ENCODE assay signal across 8 cellular contexts in genomic region chr6:44304282-44305199, GRCh38. TPM values are rescaled to one million over a fixed set of nuclear protein-coding genes. Genes with fewer than 3 reads are reported as not detected.
DNase-seq lines count a peak whose midpoint lies in the region; ATAC-seq lines count a peak whose summit lies in the region.

No MANE protein-coding gene starts in this region.

- H3K4me1 Mint-ChIP-seq in immature natural killer cell: no peaks in the 10 kb centered on the region

- H3K27ac Mint-ChIP-seq in immature natural killer cell: no peak overlapping the region

- H3K27me3 ChIP-seq in SJCRH30: no peaks in the 10 kb centered on the region

- H3K4me1 ChIP-seq in SJCRH30: no peaks in the 10 kb centered on the region

- H3K4me3 Mint-ChIP-seq in immature natural killer cell: no peak overlapping the region

- no peaks in the 10 kb centered on the region for H3K9me3 ChIP-seq in SJCRH30 (replicated peaks)

- peaks cover 5 to 31% (median 13%) of the 10 kb centered on the region in 3 donors for H3K36me3 Mint-ChIP-seq in immature natural killer cell

- peaks cover 65% of the 10 kb centered on the region for H3K36me3 ChIP-seq in SJCRH30

- H3K27ac ChIP-seq in SJCRH30 (no peak overlapping the region), angular gyrus (ENCODE audit: low read depth, low read length) (peak overlapping the region; percentile 49)

- H3K4me3 ChIP-seq in SJCRH30: no peak overlapping the region

- peak; percentile 26 to 33 for DNase-seq in AML-193 (lab: John Stamatoyannopoulos, UW)
- peak; percentile 35 to 59 for DNase-seq in SJCRH30
- DNase-seq in immature natural killer cell: peak; percentile 34 to 46 (median 41)
- DNase-seq in stimulated activated CD8-positive, alpha-beta memory T cell treated with anti-CD3 and anti-CD28 coated beads, Interleukin-15, amount 100 ng/mL, for 1 hour (ENCODE audit: low read depth): peak; percentile 17
- no peak for DNase-seq in inferior parietal cortex (ENCODE audit: extremely low spot score)

- H3K9me3 Mint-ChIP-seq in immature natural killer cell: no peaks in the 10 kb centered on the region

- peaks cover 0 to 5% (median 2%) of the 10 kb centered on the region in 3 donors for H3K27me3 Mint-ChIP-seq in immature natural killer cell (ENCODE audit: low read depth in 3 of 3)

- ATAC-seq in GM18907 (IDR thresholded peaks at IDR 0.05; ENCODE audit: unreplicated experiment) (peak; percentile 47), HG03439 (IDR thresholded peaks at IDR 0.05; ENCODE audit: unreplicated experiment) (no peak)

RNA-seq across cellular contexts. Expression of gene AARS2, which starts 8.6 kb away (rescaled TPM):
- 16.3 and 19.3 TPM in 2 replicates for total RNA-seq in SJCRH30 (2014; rRNA removed; shearing (Covaris generic))
- polyA plus RNA-seq in immature natural killer cell: 10 to 100 TPM in 1 of 3 donors, 1 to 10 TPM in 2; 3.1 to 12.4 (median 5.0) TPM

RNA-seq across cellular contexts. Expression of gene TMEM151B, which starts 34.3 kb away (rescaled TPM):
- 1.2 and 1.5 TPM in 2 replicates for total RNA-seq in SJCRH30 (2014; rRNA removed; shearing (Covaris generic))
- polyA plus RNA-seq in immature natural killer cell: not detected

RNA-seq across cellular contexts. Expression of gene SPATS1, which starts 37.9 kb away (rescaled TPM):
- total RNA-seq in SJCRH30 (2014; rRNA removed; shearing (Covaris generic)): not detected in 2 replicates
- not detected for polyA plus RNA-seq in immature natural killer cell

RNA-seq across cellular contexts. Expression of gene NFKBIE, which starts 39.2 kb away (rescaled TPM):
- total RNA-seq in SJCRH30 (2014; rRNA removed; shearing (Covaris generic)): 7.8 and 9.6 TPM in 2 replicates
- polyA plus RNA-seq in immature natural killer cell: 1 to 10 TPM; 3.8 to 8.4 (median 8.3) TPM

RNA-seq across cellular contexts. Expression of gene SLC35B2, which starts 47.2 kb away (rescaled TPM):
- total RNA-seq in SJCRH30 (2014; rRNA removed; shearing (Covaris generic)): 27.8 and 28.5 TPM in 2 replicates
- 100 to 1,000 TPM in 1 of 3 donors, 10 to 100 TPM in 2; 64.1 to 119 (median 69.1) TPM for polyA plus RNA-seq in immature natural killer cell
